In the genomic region with DNA sequence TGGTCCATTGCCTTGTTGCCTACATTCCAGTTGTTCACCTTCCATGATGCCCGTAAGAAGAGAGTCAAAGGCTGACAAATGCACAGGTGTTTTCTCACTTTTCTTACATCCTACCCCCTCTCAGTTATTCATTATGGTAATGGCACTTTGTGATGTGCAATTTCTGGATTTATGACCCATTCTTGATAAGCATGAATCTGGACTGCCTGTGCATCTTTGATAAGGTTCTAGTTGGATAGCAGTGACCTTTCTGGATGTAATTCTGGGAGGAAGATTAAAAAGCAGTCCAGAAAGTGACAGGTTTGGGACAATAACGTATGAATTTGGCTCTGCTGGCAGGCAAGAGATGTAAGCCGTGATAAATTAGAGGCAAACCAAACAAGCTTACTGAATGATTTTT, we compare ENCODE assay signal across 35 cellular contexts.
"Had no signal": no experiment of that assay in that cellular context is flagged by ENCODE, and none has a peak within 500 bp of the region (broad histone marks: within the 10 kb centered on the region; RNA-seq: fewer than 3 reads in every experiment).

No MANE protein-coding gene starts in this region.

- H3K4me2 ChIP-seq: KMS-11 had no signal

- H3K9me3 ChIP-seq: MG63 had no signal

- H3K27ac ChIP-seq: KMS-11 had no signal

- DNase-seq: Karpas-422, Kasumi-1, KG1, MG63, MM.1S, MV-4-11, NCI-H1048, NCI-H1092, NCI-H1092 treated with DMSO at 0.1 percent for 48 hours, NCI-H1105, NCI-H1105 treated with DMSO at 0.1 percent for 48 hours, NCI-H1417 treated with DMSO at 0.1 percent for 48 hours, NCI-H1436, NCI-H1436 treated with DMSO at 0.1 percent for 48 hours, NCI-H146, NCI-H1694, NCI-H1694 treated with DMSO at 0.1 percent for 48 hours, NCI-H187, NCI-H187 treated with DMSO at 0.1 percent for 48 hours, NCI-H1930, NCI-H2029, NCI-H2029 treated with DMSO at 0.1 percent for 48 hours, NCI-H2081, NCI-H2081 treated with DMSO at 0.1 percent for 48 hours, NCI-H2107, NCI-H2171, NCI-H2171 treated with DMSO at 0.1 percent for 48 hours, NCI-H2227 treated with DMSO at 0.1 percent for 48 hours, NCI-H226, NCI-H345, NCI-H446, NCI-H446 treated with DMSO at 0.1 percent for 48 hours, NCI-H510A, NCI-H510A treated with DMSO at 0.1 percent for 48 hours had no signal

- H3K36me3 ChIP-seq: MG63 had no signal

- H3K4me3 ChIP-seq: MG63 had no signal

- H3K9ac ChIP-seq: KMS-11 had no signal

- H3K27me3 ChIP-seq: MG63 had no signal
